Comparison of ENCODE assay signal across 1 cellular context in the genomic region with DNA sequence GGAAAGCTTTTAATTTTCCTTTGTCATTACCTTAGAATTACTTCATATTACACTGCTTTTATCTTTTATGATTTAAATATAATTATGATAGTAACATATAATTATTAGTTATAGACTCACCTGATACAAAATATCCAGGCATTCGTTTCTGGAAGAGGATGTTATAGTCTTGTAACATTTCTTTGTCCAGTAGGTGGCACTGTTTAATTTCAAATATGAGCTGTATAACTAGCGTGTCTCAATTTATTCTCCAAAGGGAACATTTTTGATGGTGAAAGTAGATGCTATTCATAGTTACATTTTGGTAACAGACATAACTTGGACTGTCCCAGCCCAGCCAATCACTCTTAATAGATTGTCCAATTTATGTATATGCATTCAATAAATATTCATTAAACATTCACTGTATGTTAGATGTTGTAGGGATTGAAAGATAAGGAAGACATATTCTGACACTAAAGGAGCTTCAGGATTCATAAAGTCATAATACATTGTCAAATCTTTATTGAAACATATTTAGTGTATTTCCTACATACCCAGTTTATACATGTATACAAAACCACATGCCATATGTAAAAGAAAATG.
TF ChIP-seq lines count a peak whose summit lies in the region.

No MANE protein-coding gene starts in this region.

TF ChIP-seq in GM12878, 131 proteins besides CTCF, POLR2A, EP300 and RAD21 (continued from another document):
- TF ChIP-seq, protein P1, sequence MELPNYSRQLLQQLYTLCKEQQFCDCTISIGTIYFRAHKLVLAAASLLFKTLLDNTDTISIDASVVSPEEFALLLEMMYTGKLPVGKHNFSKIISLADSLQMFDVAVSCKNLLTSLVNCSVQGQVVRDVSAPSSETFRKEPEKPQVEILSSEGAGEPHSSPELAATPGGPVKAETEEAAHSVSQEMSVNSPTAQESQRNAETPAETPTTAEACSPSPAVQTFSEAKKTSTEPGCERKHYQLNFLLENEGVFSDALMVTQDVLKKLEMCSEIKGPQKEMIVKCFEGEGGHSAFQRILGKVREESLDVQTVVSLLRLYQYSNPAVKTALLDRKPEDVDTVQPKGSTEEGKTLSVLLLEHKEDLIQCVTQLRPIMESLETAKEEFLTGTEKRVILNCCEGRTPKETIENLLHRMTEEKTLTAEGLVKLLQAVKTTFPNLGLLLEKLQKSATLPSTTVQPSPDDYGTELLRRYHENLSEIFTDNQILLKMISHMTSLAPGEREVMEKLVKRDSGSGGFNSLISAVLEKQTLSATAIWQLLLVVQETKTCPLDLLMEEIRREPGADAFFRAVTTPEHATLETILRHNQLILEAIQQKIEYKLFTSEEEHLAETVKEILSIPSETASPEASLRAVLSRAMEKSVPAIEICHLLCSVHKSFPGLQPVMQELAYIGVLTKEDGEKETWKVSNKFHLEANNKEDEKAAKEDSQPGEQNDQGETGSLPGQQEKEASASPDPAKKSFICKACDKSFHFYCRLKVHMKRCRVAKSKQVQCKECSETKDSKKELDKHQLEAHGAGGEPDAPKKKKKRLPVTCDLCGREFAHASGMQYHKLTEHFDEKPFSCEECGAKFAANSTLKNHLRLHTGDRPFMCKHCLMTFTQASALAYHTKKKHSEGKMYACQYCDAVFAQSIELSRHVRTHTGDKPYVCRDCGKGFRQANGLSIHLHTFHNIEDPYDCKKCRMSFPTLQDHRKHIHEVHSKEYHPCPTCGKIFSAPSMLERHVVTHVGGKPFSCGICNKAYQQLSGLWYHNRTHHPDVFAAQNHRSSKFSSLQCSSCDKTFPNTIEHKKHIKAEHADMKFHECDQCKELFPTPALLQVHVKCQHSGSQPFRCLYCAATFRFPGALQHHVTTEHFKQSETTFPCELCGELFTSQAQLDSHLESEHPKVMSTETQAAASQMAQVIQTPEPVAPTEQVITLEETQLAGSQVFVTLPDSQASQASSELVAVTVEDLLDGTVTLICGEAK (IDR thresholded peaks at IDR 0.05; ENCODE audit: borderline replicate concordance), result no peak
- TF ChIP-seq TCF7 (IDR thresholded peaks at IDR 0.05; ENCODE audit: borderline replicate concordance), result no peak
- TF ChIP-seq, protein P2, sequence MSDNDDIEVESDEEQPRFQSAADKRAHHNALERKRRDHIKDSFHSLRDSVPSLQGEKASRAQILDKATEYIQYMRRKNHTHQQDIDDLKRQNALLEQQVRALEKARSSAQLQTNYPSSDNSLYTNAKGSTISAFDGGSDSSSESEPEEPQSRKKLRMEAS (IDR thresholded peaks at IDR 0.05; ENCODE audit: low read depth, low read length), result no peak
- no peak for TF ChIP-seq TBL1XR1 (IDR thresholded peaks at IDR 0.05; ENCODE audit: low read depth, low read length)
- no peak for TF ChIP-seq MXI1 (IDR thresholded peaks at IDR 0.05; ENCODE audit: low read depth, low read length)
- TF ChIP-seq WRNIP1 (IDR thresholded peaks at IDR 0.05; ENCODE audit: borderline replicate concordance, low read depth, low read length), result no peak
- no peak for TF ChIP-seq RFX5 (IDR thresholded peaks at IDR 0.05; ENCODE audit: low read depth, low read length)
